13 cellular contexts compared by ENCODE assay signal in genomic region chr7:158083526-158084310, GRCh38.
DNase-seq lines count a peak whose midpoint lies in the region; TF ChIP-seq lines count a peak whose summit lies in the region.
"Had no signal": no experiment of that assay in that cellular context is flagged by ENCODE, and none has a peak within 500 bp of the region (broad histone marks: within the 10 kb centered on the region; RNA-seq: fewer than 3 reads in every experiment).

No MANE protein-coding gene starts in this region.

- no peaks in the 10 kb centered on the region for H3K4me1 ChIP-seq in ectodermal cell (ENCODE audit: control insufficient read depth, insufficient read depth, low read length)
- H3K4me1 ChIP-seq in sigmoid colon: no peaks in the 10 kb centered on the region
- H3K4me1 ChIP-seq: BLaER1 treated with 17β-estradiol and CSF1 and Interleukin-3, amounts not matched to agents 10 nM and 100 nM had no signal

- intact Hi-C loops in sigmoid colon (cut with DNase I): no loop called here

- DNase-seq in mesenteric fat pad (ENCODE audit: low spot score) (peak; percentile 72), sigmoid colon (peak; percentile 40), NCI-H524 (lab: John Stamatoyannopoulos, UW) (no peak), NCI-H2227 (lab: John Stamatoyannopoulos, UW; ENCODE audit: unreplicated experiment) (no peak), HT-29 (ENCODE audit: low spot score) (no peak)
- DNase-seq: Calu3; CD8-positive, alpha-beta T cell; DMS79 treated with DMSO at 0.1 percent for 48 hours; GF-D8; HCEC 1CT had no signal

- TF ChIP-seq CTCF in sigmoid colon (IDR thresholded peaks at IDR 0.05): no peak

- TF ChIP-seq POLR2A in sigmoid colon (IDR thresholded peaks at IDR 0.05): no peak

- peak overlapping the region; percentile 13 for H3K4me3 ChIP-seq in ectodermal cell (ENCODE audit: insufficient read depth, low read depth, low read length)
- no peak overlapping the region for H3K4me3 ChIP-seq in sigmoid colon
- H3K4me3 ChIP-seq: BLaER1 treated with 17β-estradiol and CSF1 and Interleukin-3, amounts not matched to agents 10 nM and 100 nM; GM23338 had no signal

- H3K9me3 ChIP-seq in ectodermal cell (ENCODE audit: control insufficient read depth, low read length) (peaks cover 19% of the 10 kb centered on the region), sigmoid colon (peaks cover 0 to 2% (median 0%) of the 10 kb centered on the region in 4 donors)

- H3K27ac ChIP-seq in ectodermal cell (ENCODE audit: insufficient read depth, low read depth, low read length, poor library complexity, severe bottlenecking): no peak overlapping the region
- no peak overlapping the region for H3K27ac ChIP-seq in sigmoid colon
- H3K27ac ChIP-seq: BLaER1 treated with 17β-estradiol and CSF1 and Interleukin-3, amounts not matched to agents 10 nM and 100 nM had no signal

- 81 to 84% methylated on average over 25 to 26 of the region's 28 CpGs for WGBS in ectodermal cell, 2 experiments
- WGBS in sigmoid colon, 2 donors: 91% methylated on average over 28 of the region's 28 CpGs

- no peak for TF ChIP-seq EP300 in sigmoid colon (IDR thresholded peaks at IDR 0.05)

- H3K36me3 ChIP-seq in ectodermal cell (ENCODE audit: control insufficient read depth, insufficient read depth, low read length): no peaks in the 10 kb centered on the region
- H3K36me3 ChIP-seq in sigmoid colon: no peaks in the 10 kb centered on the region
- H3K36me3 ChIP-seq: BLaER1 treated with 17β-estradiol and CSF1 and Interleukin-3, amounts not matched to agents 10 nM and 100 nM had no signal

- H3K27me3 ChIP-seq in ectodermal cell (ENCODE audit: control insufficient read depth, insufficient read depth, low read length, poor library complexity, severe bottlenecking) (no peaks in the 10 kb centered on the region), sigmoid colon (peaks cover 0 to 4% (median 0%) of the 10 kb centered on the region in 3 donors)
- H3K27me3 ChIP-seq: BLaER1 treated with 17β-estradiol and CSF1 and Interleukin-3, amounts not matched to agents 10 nM and 100 nM had no signal

Comparison
In these comparisons a context has a peak if more than half of its experiments do, and no peak if none do; other contexts are left out.
1. DNase-seq: peak in mesenteric fat pad (single experiment) and sigmoid colon (single experiment); none in NCI-H524 (0 of 2), NCI-H2227 (single experiment) and HT-29 (single experiment).